In the genomic region with DNA sequence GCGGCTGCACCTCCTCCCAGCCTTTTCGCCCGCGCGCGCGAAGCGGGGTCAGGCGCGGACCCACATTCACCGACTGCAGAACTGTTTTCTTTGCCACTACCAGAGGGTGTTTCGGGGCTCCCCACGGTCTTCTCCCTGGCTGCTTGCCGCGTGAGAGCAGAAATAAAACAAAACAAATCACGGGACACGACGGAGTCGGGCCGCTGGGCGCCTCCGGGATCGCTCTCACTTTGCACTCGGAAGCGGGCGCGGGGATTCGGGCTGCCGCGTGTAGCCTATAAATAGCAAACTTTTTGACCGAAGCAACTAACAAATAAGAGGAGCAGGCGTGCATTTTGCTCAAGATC, we compare ENCODE assay signal across 8 cellular contexts.
A peak's percentile ranks its signal among the peaks of the same experiment; 100 is the strongest.
DNase-seq lines count a peak whose midpoint lies in the region; ATAC-seq and TF ChIP-seq lines count a peak whose summit lies in the region.

No MANE protein-coding gene starts in this region.

- H3K27ac Mint-ChIP-seq in naive thymus-derived CD8-positive, alpha-beta T cell, result peak overlapping the region in 1 of 10 donors; percentile 27

- peaks cover 0 to 22% (median 8%) of the 10 kb centered on the region in 4 donors for H3K4me1 Mint-ChIP-seq in naive thymus-derived CD8-positive, alpha-beta T cell

- DNase-seq in AG10803 (ENCODE audit: low read depth) (no peak), ecto neural progenitor cell (ENCODE audit: low spot score) (peak; percentile 75)
- no peak for DNase-seq in naive thymus-derived CD8-positive, alpha-beta T cell

- peak overlapping the region; percentile 53 for H3K4me3 ChIP-seq in AG10803 (ENCODE audit: low read length)
- H3K4me3 ChIP-seq in HUES6 (ENCODE audit: low read depth, low read length), result peak overlapping the region; percentile 52
- H3K4me3 ChIP-seq in muscle layer of colon (ENCODE audit: low read depth in 1 of 2, low read length in 2 of 2), result peak overlapping the region; percentile 45 to 54

- H3K27me3 ChIP-seq in HUES6 (ENCODE audit: control insufficient read depth, insufficient read depth, low read length), result peaks cover 100% of the 10 kb centered on the region
- H3K27me3 ChIP-seq in muscle layer of colon (ENCODE audit: control insufficient read depth in 1 of 2, insufficient read depth in 2 of 2, low read length in 2 of 2), result peaks cover 20 to 47% of the 10 kb centered on the region in 2 donors

- no peaks in the 10 kb centered on the region for H3K36me3 ChIP-seq in HUES6 (ENCODE audit: control insufficient read depth, insufficient read depth, low read length)
- no peaks in the 10 kb centered on the region for H3K36me3 ChIP-seq in muscle layer of colon (ENCODE audit: insufficient read depth, low read length)

- H3K9ac ChIP-seq in HUES6 (ENCODE audit: low read length) (no peak overlapping the region), muscle layer of colon (ENCODE audit: low read length) (no peak overlapping the region)

- peaks cover 0 to 9% (median 2%) of the 10 kb centered on the region in 3 donors for H3K36me3 Mint-ChIP-seq in naive thymus-derived CD8-positive, alpha-beta T cell

- no peaks in the 10 kb centered on the region for H3K9me3 ChIP-seq in HUES6 (ENCODE audit: control insufficient read depth, insufficient read depth, low read depth, low read length)
- H3K9me3 ChIP-seq in muscle layer of colon (ENCODE audit: low read length), result no peaks in the 10 kb centered on the region

- H3K9me3 Mint-ChIP-seq in naive thymus-derived CD8-positive, alpha-beta T cell, result peaks cover 0 to 29% (median 10%) of the 10 kb centered on the region in 9 donors

- peaks cover 34 to 88% (median 59%) of the 10 kb centered on the region in 5 donors for H3K27me3 Mint-ChIP-seq in naive thymus-derived CD8-positive, alpha-beta T cell

- no peak overlapping the region for H3K27ac ChIP-seq in HUES6 (ENCODE audit: low read depth, low read length)
- no peak overlapping the region for H3K27ac ChIP-seq in muscle layer of colon (ENCODE audit: low read depth, low read length)

- POLR2A ChIA-PET in naive thymus-derived CD8-positive, alpha-beta T cell (lab: Charles Lee), result no interaction called here

- H3K4me1 ChIP-seq in HUES6 (ENCODE audit: control insufficient read depth, insufficient read depth, low read length) (peaks cover 35% of the 10 kb centered on the region), muscle layer of colon (ENCODE audit: insufficient read depth, low read length) (no peaks in the 10 kb centered on the region)

- ATAC-seq in HG02678 (IDR thresholded peaks at IDR 0.05; ENCODE audit: unreplicated experiment), result no peak
- ATAC-seq in naive thymus-derived CD8-positive, alpha-beta T cell, result no peak
- no peak for ATAC-seq in HG03097 (IDR thresholded peaks at IDR 0.05; ENCODE audit: low FRiP score, unreplicated experiment)
- ATAC-seq in HG03439 (IDR thresholded peaks at IDR 0.05; ENCODE audit: unreplicated experiment), result no peak

- peak overlapping the region in 1 of 10 donors; percentile 23 for H3K4me3 Mint-ChIP-seq in naive thymus-derived CD8-positive, alpha-beta T cell

- TF ChIP-seq CTCF in AG10803 (conservative IDR thresholded peaks at IDR 0.05; ENCODE audit: low read length), result no peak
